8 cellular contexts compared by ENCODE assay signal in genomic region chr4:107931775-107932321, GRCh38. TPM values are rescaled to one million over a fixed set of nuclear protein-coding genes. Genes with fewer than 3 reads are reported as not detected.
DNase-seq lines count a peak whose midpoint lies in the region; ATAC-seq and TF ChIP-seq lines count a peak whose summit lies in the region.

No MANE protein-coding gene starts in this region.

- H3F3A ChIP-seq in Loucy (ENCODE audit: low read depth) = peaks cover 3% of the 10 kb centered on the region; the same call in 1 of the 2 replicates

- ATAC-seq in GM19438 (IDR thresholded peaks at IDR 0.05; ENCODE audit: low read depth, unreplicated experiment) = peak; percentile 31
- ATAC-seq in left lobe of liver = no peak

- peak overlapping the region; percentile 80 for H3K4me3 ChIP-seq in Loucy (ENCODE audit: low read length, poor library complexity, severe bottlenecking)
- peak overlapping the region; percentile 85 to 91 (median 87) for H3K4me3 ChIP-seq in skeletal muscle tissue (ENCODE audit: low read length in 3 of 3)

- H3K9me2 ChIP-seq in Loucy (replicated peaks; ENCODE audit: low read depth, low read length) = no peaks in the 10 kb centered on the region

- no peaks in the 10 kb centered on the region for H3K27me3 ChIP-seq in Loucy (ENCODE audit: insufficient read depth, low read length, poor library complexity, severe bottlenecking)
- H3K27me3 ChIP-seq in skeletal muscle tissue (ENCODE audit: control insufficient read depth in 3 of 3, insufficient read depth in 3 of 3, low read length in 3 of 3) = no peaks in the 10 kb centered on the region

- H3K27ac ChIP-seq in 22Rv1 (peak overlapping the region; percentile 35), skeletal muscle tissue (ENCODE audit: low read depth, low read length) (peak overlapping the region; percentile 58)

- H3K79me2 ChIP-seq in Loucy (ENCODE audit: insufficient read depth, low read length) = no peaks in the 10 kb centered on the region

- H3K9ac ChIP-seq in Loucy (ENCODE audit: low read depth, low read length, poor library complexity, severe bottlenecking) (peak overlapping the region; percentile 55), skeletal muscle tissue (ENCODE audit: low read depth in 1 of 3, low read length in 3 of 3) (peak overlapping the region; percentile 75 to 85 (median 84))

- TF ChIP-seq CTCF in 22Rv1 (IDR thresholded peaks at IDR 0.05) (0 out of 2 replicates have a peak, but pooled peaks have one; percentile 9), Loucy (conservative IDR thresholded peaks at IDR 0.05; ENCODE audit: low read length) (no peak)

- peak overlapping the region; percentile 94 for H2AFZ ChIP-seq in Loucy (ENCODE audit: low read length)

- peak overlapping the region; percentile 78 for H3K4me2 ChIP-seq in Loucy (ENCODE audit: low read depth, low read length, poor library complexity, severe bottlenecking)

- H3K4me1 ChIP-seq in Loucy (ENCODE audit: insufficient read depth, low read length, poor library complexity, severe bottlenecking) = peaks cover 16% of the 10 kb centered on the region
- H3K4me1 ChIP-seq in skeletal muscle tissue (ENCODE audit: control insufficient read depth in 3 of 3, insufficient read depth in 3 of 3, low read length in 3 of 3) = peaks cover 11 to 32% (median 11%) of the 10 kb centered on the region in 3 donors

- DNase-seq in activated naive CD4-positive, alpha-beta T cell treated with Interleukin-2 at 50 U/mL for 16 hours = peak; percentile 40
- DNase-seq in hypothalamus (lab: John Stamatoyannopoulos, UW) (peak in 28 of 51 donors; percentile 4 to 74 (median 46)), left lobe of liver (ENCODE audit: low spot score) (no peak), HCEC 1CT (no peak)

- H3K36me3 ChIP-seq in Loucy (ENCODE audit: insufficient read depth, low read length) = no peaks in the 10 kb centered on the region
- peaks cover 0 to 4% (median 2%) of the 10 kb centered on the region in 3 donors for H3K36me3 ChIP-seq in skeletal muscle tissue (ENCODE audit: control insufficient read depth in 3 of 3, insufficient read depth in 3 of 3, low read length in 3 of 3)

- H3K9me3 ChIP-seq in Loucy (ENCODE audit: insufficient read depth, low read depth, low read length) (no peaks in the 10 kb centered on the region), skeletal muscle tissue (ENCODE audit: control insufficient read depth in 3 of 3, low read length in 3 of 3) (no peaks in the 10 kb centered on the region)

- no peaks in the 10 kb centered on the region for H4K20me1 ChIP-seq in Loucy (ENCODE audit: insufficient read depth, low read length, poor library complexity, severe bottlenecking)

RNA-seq across cellular contexts. Expression of gene CYP2U1, which starts 0.5 kb away (rescaled TPM):
- 5.2 TPM for total RNA-seq in skeletal muscle tissue
- 4.0 TPM for total RNA-seq in left lobe of liver

RNA-seq across cellular contexts. Expression of gene HADH, which starts 57.8 kb away (rescaled TPM):
- total RNA-seq in skeletal muscle tissue (40.2 TPM), left lobe of liver (127 TPM)

Comparison
In these comparisons a context has a peak if more than half of its experiments do, and no peak if none do; other contexts are left out.
1. DNase-seq: peak in activated naive CD4-positive, alpha-beta T cell treated with Interleukin-2 at 50 U/mL for 16 hours (single experiment) and hypothalamus (28 of 51); none in left lobe of liver (single experiment) and HCEC 1CT (single experiment).